8 cellular contexts compared by ENCODE assay signal in genomic region chr12:14238224-14238792, GRCh38.
DNase-seq lines count a peak whose midpoint lies in the region; ATAC-seq and TF ChIP-seq lines count a peak whose summit lies in the region.

No MANE protein-coding gene starts in this region.

- no peak overlapping the region for H3K4me3 Mint-ChIP-seq in HFFc6

- H3K27ac ChIP-seq in tibial artery: no peak overlapping the region

- no peaks in the 10 kb centered on the region; the same call in 1 of the 2 replicates for H3K27me3 Mint-ChIP-seq in HFFc6 (ENCODE audit: insufficient read depth)

- H3K4me1 Mint-ChIP-seq in HFFc6 (ENCODE audit: low read depth): peaks cover 16% of the 10 kb centered on the region

- H3K4me1 ChIP-seq in BE2C (peaks cover 14% of the 10 kb centered on the region), tibial artery (peaks cover 0 to 14% (median 4%) of the 10 kb centered on the region in 4 donors)

- TF ChIP-seq CTCF in BE2C (IDR thresholded peaks at IDR 0.05; ENCODE audit: low read depth, low read length): peak; percentile 52
- TF ChIP-seq CTCF in HFFc6 (IDR thresholded peaks at IDR 0.05): peak; percentile 87
- peak; percentile 14; the same call in 1 of the 2 replicates for TF ChIP-seq CTCF in WI38 (IDR thresholded peaks at IDR 0.05; ENCODE audit: low read depth, low read length)
- peak; percentile 66 to 70 for TF ChIP-seq CTCF in tibial artery (IDR thresholded peaks at IDR 0.05)

- DNase-seq in BE2C (no peak), HFFc6 (peak; percentile 28), left cardiac atrium (no peak), tibial artery (no peak), occipital lobe (lab: John Stamatoyannopoulos, UW) (no peak)

- H3K27ac Mint-ChIP-seq in HFFc6: no peak overlapping the region

- H3K27me3 ChIP-seq in BE2C: no peaks in the 10 kb centered on the region
- H3K27me3 ChIP-seq in tibial artery: no peaks in the 10 kb centered on the region

- H3K9me3 Mint-ChIP-seq in HFFc6: no peaks in the 10 kb centered on the region

- intact Hi-C loops in left cardiac atrium (cut with DNase I): loop anchor here in 1 of 2 donors (2.0 kb wide), 2 partner anchors 180 to 426 kb away; no protein-coding TSS in a partner anchor
- intact Hi-C loops in tibial artery (cut with DNase I; ENCODE audit: low total_unique reads): loop anchor here (5.0 kb wide), 1 partner anchor 429 kb away; no protein-coding TSS in a partner anchor

- ATAC-seq in left cardiac atrium: peak; percentile 53 to 71
- no peak for ATAC-seq in GM19395 (IDR thresholded peaks at IDR 0.05; ENCODE audit: unreplicated experiment)
- no peak for ATAC-seq in GM21723 (IDR thresholded peaks at IDR 0.05; ENCODE audit: unreplicated experiment)

- no peaks in the 10 kb centered on the region for H3K36me3 Mint-ChIP-seq in HFFc6 (ENCODE audit: low read depth)

- no peak overlapping the region for H3K4me3 ChIP-seq in BE2C (ENCODE audit: low read depth, low read length)
- H3K4me3 ChIP-seq in WI38 (ENCODE audit: low read depth, low read length): no peak overlapping the region
- no peak overlapping the region for H3K4me3 ChIP-seq in tibial artery

- H3K9me3 ChIP-seq in BE2C: no peaks in the 10 kb centered on the region
- peaks cover 0 to 21% (median 7%) of the 10 kb centered on the region in 3 donors for H3K9me3 ChIP-seq in tibial artery

- H3K36me3 ChIP-seq in BE2C (no peaks in the 10 kb centered on the region), tibial artery (no peaks in the 10 kb centered on the region)

Comparison
In these comparisons a context has a peak if more than half of its experiments do, and no peak if none do; other contexts are left out.
1. CTCF ChIP-seq: peak in every context shown above with its lines; median percentile 87 in HFFc6; 68 in tibial artery; 52 in BE2C; 14 in WI38.
2. ATAC-seq: peak in left cardiac atrium (2 of 2); none in GM19395 (single experiment) and GM21723 (single experiment).